Comparison of ENCODE assay signal across 1 cellular context in the genomic region with DNA sequence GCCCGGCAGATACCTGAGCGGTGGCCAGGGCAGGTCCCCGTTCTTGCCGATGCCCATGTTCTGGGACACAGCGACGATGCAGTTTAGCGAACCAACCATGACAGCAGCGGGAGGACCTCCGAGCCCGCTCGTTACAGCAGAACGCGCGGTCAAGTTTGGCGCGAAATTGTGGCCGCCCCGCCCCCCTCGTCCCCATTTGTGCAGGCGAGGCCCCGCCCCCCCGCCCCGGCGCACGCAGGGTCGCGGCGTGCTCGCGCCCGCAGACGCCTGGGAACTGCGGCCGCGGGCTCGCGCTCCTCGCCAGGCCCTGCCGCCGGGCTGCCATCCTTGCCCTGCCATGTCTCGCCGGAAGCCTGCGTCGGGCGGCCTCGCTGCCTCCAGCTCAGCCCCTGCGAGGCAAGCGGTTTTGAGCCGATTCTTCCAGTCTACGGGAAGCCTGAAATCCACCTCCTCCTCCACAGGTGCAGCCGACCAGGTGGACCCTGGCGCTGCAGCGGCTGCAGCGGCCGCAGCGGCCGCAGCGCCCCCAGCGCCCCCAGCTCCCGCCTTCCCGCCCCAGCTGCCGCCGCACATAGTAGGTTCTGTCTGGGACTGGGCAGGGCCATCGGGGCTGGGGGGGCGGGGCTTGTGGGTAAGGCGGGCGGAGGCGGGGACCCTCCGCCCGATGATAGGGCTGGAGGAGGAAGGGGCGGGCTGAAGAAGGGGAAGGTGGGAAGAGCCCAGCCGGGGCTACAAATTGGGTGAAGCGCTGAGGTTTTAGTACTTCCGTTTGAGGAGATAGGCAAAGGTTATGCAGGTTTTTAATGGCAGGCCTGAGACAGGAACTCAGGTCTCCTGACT.
TF ChIP-seq lines count a peak whose summit lies in the region.

A gene (minus strand): TSS at position 593 of the 840 bp plus-strand sequence. CDS start 494 bp downstream, at position 99.
A gene (plus strand): TSS at position 262 of the 840 bp plus-strand sequence. CDS start 76 bp downstream, at position 338.

TF ChIP-seq in K562, 482 proteins besides CTCF, POLR2A, EP300 and RAD21 (continued from another document and continues in another):
- TF ChIP-seq, protein P1, sequence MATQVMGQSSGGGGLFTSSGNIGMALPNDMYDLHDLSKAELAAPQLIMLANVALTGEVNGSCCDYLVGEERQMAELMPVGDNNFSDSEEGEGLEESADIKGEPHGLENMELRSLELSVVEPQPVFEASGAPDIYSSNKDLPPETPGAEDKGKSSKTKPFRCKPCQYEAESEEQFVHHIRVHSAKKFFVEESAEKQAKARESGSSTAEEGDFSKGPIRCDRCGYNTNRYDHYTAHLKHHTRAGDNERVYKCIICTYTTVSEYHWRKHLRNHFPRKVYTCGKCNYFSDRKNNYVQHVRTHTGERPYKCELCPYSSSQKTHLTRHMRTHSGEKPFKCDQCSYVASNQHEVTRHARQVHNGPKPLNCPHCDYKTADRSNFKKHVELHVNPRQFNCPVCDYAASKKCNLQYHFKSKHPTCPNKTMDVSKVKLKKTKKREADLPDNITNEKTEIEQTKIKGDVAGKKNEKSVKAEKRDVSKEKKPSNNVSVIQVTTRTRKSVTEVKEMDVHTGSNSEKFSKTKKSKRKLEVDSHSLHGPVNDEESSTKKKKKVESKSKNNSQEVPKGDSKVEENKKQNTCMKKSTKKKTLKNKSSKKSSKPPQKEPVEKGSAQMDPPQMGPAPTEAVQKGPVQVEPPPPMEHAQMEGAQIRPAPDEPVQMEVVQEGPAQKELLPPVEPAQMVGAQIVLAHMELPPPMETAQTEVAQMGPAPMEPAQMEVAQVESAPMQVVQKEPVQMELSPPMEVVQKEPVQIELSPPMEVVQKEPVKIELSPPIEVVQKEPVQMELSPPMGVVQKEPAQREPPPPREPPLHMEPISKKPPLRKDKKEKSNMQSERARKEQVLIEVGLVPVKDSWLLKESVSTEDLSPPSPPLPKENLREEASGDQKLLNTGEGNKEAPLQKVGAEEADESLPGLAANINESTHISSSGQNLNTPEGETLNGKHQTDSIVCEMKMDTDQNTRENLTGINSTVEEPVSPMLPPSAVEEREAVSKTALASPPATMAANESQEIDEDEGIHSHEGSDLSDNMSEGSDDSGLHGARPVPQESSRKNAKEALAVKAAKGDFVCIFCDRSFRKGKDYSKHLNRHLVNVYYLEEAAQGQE (CRISPR knock-in tag; IDR thresholded peaks at IDR 0.05; ENCODE audit: low read depth), result no peak
- TF ChIP-seq, protein P2, sequence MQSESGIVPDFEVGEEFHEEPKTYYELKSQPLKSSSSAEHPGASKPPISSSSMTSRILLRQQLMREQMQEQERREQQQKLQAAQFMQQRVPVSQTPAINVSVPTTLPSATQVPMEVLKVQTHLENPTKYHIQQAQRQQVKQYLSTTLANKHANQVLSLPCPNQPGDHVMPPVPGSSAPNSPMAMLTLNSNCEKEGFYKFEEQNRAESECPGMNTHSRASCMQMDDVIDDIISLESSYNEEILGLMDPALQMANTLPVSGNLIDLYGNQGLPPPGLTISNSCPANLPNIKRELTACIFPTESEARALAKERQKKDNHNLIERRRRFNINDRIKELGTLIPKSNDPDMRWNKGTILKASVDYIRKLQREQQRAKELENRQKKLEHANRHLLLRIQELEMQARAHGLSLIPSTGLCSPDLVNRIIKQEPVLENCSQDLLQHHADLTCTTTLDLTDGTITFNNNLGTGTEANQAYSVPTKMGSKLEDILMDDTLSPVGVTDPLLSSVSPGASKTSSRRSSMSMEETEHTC (IDR thresholded peaks at IDR 0.05), result no peak
- TF ChIP-seq, protein P3, sequence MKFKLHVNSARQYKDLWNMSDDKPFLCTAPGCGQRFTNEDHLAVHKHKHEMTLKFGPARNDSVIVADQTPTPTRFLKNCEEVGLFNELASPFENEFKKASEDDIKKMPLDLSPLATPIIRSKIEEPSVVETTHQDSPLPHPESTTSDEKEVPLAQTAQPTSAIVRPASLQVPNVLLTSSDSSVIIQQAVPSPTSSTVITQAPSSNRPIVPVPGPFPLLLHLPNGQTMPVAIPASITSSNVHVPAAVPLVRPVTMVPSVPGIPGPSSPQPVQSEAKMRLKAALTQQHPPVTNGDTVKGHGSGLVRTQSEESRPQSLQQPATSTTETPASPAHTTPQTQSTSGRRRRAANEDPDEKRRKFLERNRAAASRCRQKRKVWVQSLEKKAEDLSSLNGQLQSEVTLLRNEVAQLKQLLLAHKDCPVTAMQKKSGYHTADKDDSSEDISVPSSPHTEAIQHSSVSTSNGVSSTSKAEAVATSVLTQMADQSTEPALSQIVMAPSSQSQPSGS (CRISPR knock-in tag; IDR thresholded peaks at IDR 0.05), result no peak
- TF ChIP-seq BCL6 (CRISPR knock-in tag; IDR thresholded peaks at IDR 0.05) (no peak), PCBP1 (IDR thresholded peaks at IDR 0.05; ENCODE audit: low read depth, low read length, poor library complexity, severe bottlenecking) (peak; percentile 37), ZZZ3 (IDR thresholded peaks at IDR 0.05) (no peak), SPI1 (IDR thresholded peaks at IDR 0.05; ENCODE audit: borderline replicate concordance, low read depth, low read length) (peak; percentile 42; the same call in 1 of the 2 replicates), MBD2 (IDR thresholded peaks at IDR 0.05; ENCODE audit: borderline replicate concordance, low read depth) (no peak), ATF1 (CRISPR knock-in tag; IDR thresholded peaks at IDR 0.05) (no peak), ATF1 (tag; IDR thresholded peaks at IDR 0.05) (no peak), ESRRB (CRISPR knock-in tag; IDR thresholded peaks at IDR 0.05; ENCODE audit: borderline replicate concordance) (no peak), POLR2G (IDR thresholded peaks at IDR 0.05; ENCODE audit: low read depth, low read length) (peak; percentile 94), KDM2B (CRISPR knock-in tag; IDR thresholded peaks at IDR 0.05) (no peak), FOXA3 (CRISPR knock-in tag; conservative IDR thresholded peaks at IDR 0.05 in 1 of 2, IDR thresholded peaks at IDR 0.05 in 1 of 2) (no peak), CBFA2T3 (IDR thresholded peaks at IDR 0.05) (no peak), FOS (IDR thresholded peaks at IDR 0.05; ENCODE audit: extremely low read depth, insufficient read length) (no peak), ZNF253 (CRISPR knock-in tag; conservative IDR thresholded peaks at IDR 0.05) (no peak), RBM39 (optimal IDR thresholded peaks at IDR 0.05; ENCODE audit: low read depth, low read length) (no peak), LCOR (CRISPR knock-in tag; IDR thresholded peaks at IDR 0.05) (no peak), CREB1 (IDR thresholded peaks at IDR 0.05) (no peak), CREB1 (CRISPR knock-in tag; IDR thresholded peaks at IDR 0.05) (peak; percentile 10; the same call in 1 of the 2 replicates), PML (IDR thresholded peaks at IDR 0.05; ENCODE audit: low read length) (peak; percentile 46; the same call in 1 of the 2 replicates), EWSR1 (IDR thresholded peaks at IDR 0.05; ENCODE audit: borderline replicate concordance, low read depth, partially characterized antibody) (no peak), SRSF7 (optimal IDR thresholded peaks at IDR 0.05; ENCODE audit: low read depth, low read length) (no peak), WHSC1 (IDR thresholded peaks at IDR 0.05; ENCODE audit: low read length) (no peak), ZNF75A (CRISPR knock-in tag; IDR thresholded peaks at IDR 0.05) (no peak), PHF21A (IDR thresholded peaks at IDR 0.05; ENCODE audit: borderline replicate concordance, low read depth) (no peak), RB1 (IDR thresholded peaks at IDR 0.05; ENCODE audit: low read depth) (peak; percentile 59; the same call in 1 of the 2 replicates), ZNF586 (CRISPR knock-in tag; conservative IDR thresholded peaks at IDR 0.05) (no peak), RBFOX2 (IDR thresholded peaks at IDR 0.05; ENCODE audit: low read depth, low read length) (peak; percentile 94), ZNF778 (CRISPR knock-in tag; IDR thresholded peaks at IDR 0.05) (no peak), CCNT2 (IDR thresholded peaks at IDR 0.05; ENCODE audit: borderline replicate concordance, extremely low read depth, insufficient read length, low read depth, low read length) (peak; percentile 65)
- TF ChIP-seq, protein P4, sequence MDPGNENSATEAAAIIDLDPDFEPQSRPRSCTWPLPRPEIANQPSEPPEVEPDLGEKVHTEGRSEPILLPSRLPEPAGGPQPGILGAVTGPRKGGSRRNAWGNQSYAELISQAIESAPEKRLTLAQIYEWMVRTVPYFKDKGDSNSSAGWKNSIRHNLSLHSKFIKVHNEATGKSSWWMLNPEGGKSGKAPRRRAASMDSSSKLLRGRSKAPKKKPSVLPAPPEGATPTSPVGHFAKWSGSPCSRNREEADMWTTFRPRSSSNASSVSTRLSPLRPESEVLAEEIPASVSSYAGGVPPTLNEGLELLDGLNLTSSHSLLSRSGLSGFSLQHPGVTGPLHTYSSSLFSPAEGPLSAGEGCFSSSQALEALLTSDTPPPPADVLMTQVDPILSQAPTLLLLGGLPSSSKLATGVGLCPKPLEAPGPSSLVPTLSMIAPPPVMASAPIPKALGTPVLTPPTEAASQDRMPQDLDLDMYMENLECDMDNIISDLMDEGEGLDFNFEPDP (CRISPR knock-in tag; IDR thresholded peaks at IDR 0.05), result no peak
- TF ChIP-seq, protein P5, sequence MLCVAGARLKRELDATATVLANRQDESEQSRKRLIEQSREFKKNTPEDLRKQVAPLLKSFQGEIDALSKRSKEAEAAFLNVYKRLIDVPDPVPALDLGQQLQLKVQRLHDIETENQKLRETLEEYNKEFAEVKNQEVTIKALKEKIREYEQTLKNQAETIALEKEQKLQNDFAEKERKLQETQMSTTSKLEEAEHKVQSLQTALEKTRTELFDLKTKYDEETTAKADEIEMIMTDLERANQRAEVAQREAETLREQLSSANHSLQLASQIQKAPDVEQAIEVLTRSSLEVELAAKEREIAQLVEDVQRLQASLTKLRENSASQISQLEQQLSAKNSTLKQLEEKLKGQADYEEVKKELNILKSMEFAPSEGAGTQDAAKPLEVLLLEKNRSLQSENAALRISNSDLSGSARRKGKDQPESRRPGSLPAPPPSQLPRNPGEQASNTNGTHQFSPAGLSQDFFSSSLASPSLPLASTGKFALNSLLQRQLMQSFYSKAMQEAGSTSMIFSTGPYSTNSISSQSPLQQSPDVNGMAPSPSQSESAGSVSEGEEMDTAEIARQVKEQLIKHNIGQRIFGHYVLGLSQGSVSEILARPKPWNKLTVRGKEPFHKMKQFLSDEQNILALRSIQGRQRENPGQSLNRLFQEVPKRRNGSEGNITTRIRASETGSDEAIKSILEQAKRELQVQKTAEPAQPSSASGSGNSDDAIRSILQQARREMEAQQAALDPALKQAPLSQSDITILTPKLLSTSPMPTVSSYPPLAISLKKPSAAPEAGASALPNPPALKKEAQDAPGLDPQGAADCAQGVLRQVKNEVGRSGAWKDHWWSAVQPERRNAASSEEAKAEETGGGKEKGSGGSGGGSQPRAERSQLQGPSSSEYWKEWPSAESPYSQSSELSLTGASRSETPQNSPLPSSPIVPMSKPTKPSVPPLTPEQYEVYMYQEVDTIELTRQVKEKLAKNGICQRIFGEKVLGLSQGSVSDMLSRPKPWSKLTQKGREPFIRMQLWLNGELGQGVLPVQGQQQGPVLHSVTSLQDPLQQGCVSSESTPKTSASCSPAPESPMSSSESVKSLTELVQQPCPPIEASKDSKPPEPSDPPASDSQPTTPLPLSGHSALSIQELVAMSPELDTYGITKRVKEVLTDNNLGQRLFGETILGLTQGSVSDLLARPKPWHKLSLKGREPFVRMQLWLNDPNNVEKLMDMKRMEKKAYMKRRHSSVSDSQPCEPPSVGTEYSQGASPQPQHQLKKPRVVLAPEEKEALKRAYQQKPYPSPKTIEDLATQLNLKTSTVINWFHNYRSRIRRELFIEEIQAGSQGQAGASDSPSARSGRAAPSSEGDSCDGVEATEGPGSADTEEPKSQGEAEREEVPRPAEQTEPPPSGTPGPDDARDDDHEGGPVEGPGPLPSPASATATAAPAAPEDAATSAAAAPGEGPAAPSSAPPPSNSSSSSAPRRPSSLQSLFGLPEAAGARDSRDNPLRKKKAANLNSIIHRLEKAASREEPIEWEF (CRISPR knock-in tag; IDR thresholded peaks at IDR 0.05), result no peak
